In genomic region chr7:76437873-76438272, GRCh38 we compare ENCODE assay signal across 8 cellular contexts. TPM values are rescaled to one million over a fixed set of nuclear protein-coding genes. Genes with fewer than 3 reads are reported as not detected.
DNase-seq lines count a peak whose midpoint lies in the region; ATAC-seq, FAIRE-seq and TF ChIP-seq lines count a peak whose summit lies in the region.
"Not testable (repeated sequence)": the region's sequence is repeated elsewhere in the genome, so short reads cannot be mapped to it uniquely, and the experiment has no call there.

No MANE protein-coding gene starts in this region.

- H3K9ac ChIP-seq in mammary epithelial cell (ENCODE audit: insufficient read depth, low read length): peak overlapping the region; percentile 40
- H3K9ac ChIP-seq in keratinocyte (ENCODE audit: control insufficient read depth, extremely low read depth, insufficient read depth, low read length): not testable (repeated sequence)

- CTCF ChIA-PET in mammary epithelial cell (lab: Charles Lee; ENCODE audit: low non-redundant PET): not testable (repeated sequence)

- BruUV-seq in mammary epithelial cell (replicated peaks; lab: Mats Ljungman, UMichigan): not testable (repeated sequence)

- H3K27ac ChIP-seq in mammary epithelial cell (ENCODE audit: insufficient read depth, low read depth, low read length) (peak overlapping the region; percentile 91), keratinocyte (ENCODE audit: control insufficient read depth, insufficient read depth, low read length) (peak overlapping the region; percentile 81)

- H3K36me3 ChIP-seq in mammary epithelial cell (ENCODE audit: insufficient read depth, low read length); keratinocyte (ENCODE audit: control insufficient read depth in 2 of 2, extremely low read depth in 1 of 2, insufficient read depth in 2 of 2, low read length in 2 of 2): not testable (repeated sequence)

- FAIRE-seq in keratinocyte (lab: Jason Lieb, UNC): peak; percentile 92

- H3K27me3 ChIP-seq in mammary epithelial cell (ENCODE audit: insufficient read depth, low read length); keratinocyte (ENCODE audit: control insufficient read depth, extremely low read depth, insufficient read depth, low read length): not testable (repeated sequence)

- ATAC-seq in GM19023 (IDR thresholded peaks at IDR 0.05; ENCODE audit: unreplicated experiment) (peak; percentile 59), HG03520 (IDR thresholded peaks at IDR 0.05; ENCODE audit: unreplicated experiment) (peak; percentile 62)

- WGBS in mammary epithelial cell (ENCODE audit: low coverage, missing lambda C conversion rate): 0% methylated on average over 1 of the region's 2 CpGs

- intact Hi-C loops in mammary epithelial cell (cut with micrococcal nuclease): not testable (repeated sequence)

- H3K4me2 ChIP-seq in mammary epithelial cell (ENCODE audit: insufficient read depth, low read depth, low read length); keratinocyte (ENCODE audit: control insufficient read depth, extremely low read depth, insufficient read depth, low read depth, low read length): not testable (repeated sequence)

- not testable (repeated sequence) for H3K4me3 ChIP-seq in mammary epithelial cell (replicated peaks in 1 of 3; ENCODE audit: insufficient read depth in 1 of 3, low read depth in 2 of 3, low read length in 3 of 3); keratinocyte (ENCODE audit: control insufficient read depth in 2 of 3, extremely low read depth in 1 of 3, insufficient read depth in 2 of 3, low read depth in 1 of 3, low read length in 3 of 3)

- not testable (repeated sequence) for H4K20me1 ChIP-seq in mammary epithelial cell (ENCODE audit: insufficient read depth, low read length); keratinocyte (ENCODE audit: control insufficient read depth, extremely low read depth, insufficient read depth, low read length)

- H3K9me1 ChIP-seq in keratinocyte (ENCODE audit: control insufficient read depth, extremely low read depth, insufficient read depth, low read length): not testable (repeated sequence)

- H3K9me3 ChIP-seq in mammary epithelial cell (replicated peaks; ENCODE audit: insufficient read depth, low read length); keratinocyte (ENCODE audit: control insufficient read depth, low read depth, low read length): not testable (repeated sequence)

- DNase-seq in AML-193 (lab: John Stamatoyannopoulos, UW) (peak; percentile 61 to 79), NCI-H510A (lab: John Stamatoyannopoulos, UW) (peak; percentile 9), mammary epithelial cell (peak; percentile 89), smooth muscle cell of the brain vasculature (ENCODE audit: low read depth, low spot score) (peak; percentile 67)
- DNase-seq in activated CD4-positive, CD25-positive, alpha-beta regulatory T cell (lab: John Stamatoyannopoulos, UW): peak; percentile 5 to 25 (median 13)
- not testable (repeated sequence) for DNase-seq in keratinocyte (ENCODE audit: low read depth, low spot score)

- H3K79me2 ChIP-seq in mammary epithelial cell (ENCODE audit: insufficient read depth, low read length); keratinocyte (ENCODE audit: control insufficient read depth, insufficient read depth, low read length): not testable (repeated sequence)

- dilution Hi-C loops in mammary epithelial cell (cut with HindIII; ENCODE audit: low sequenced_read_pairs); keratinocyte (cut with MboI; ENCODE audit: extremely low pct_ligation_motif_present, low sequenced_read_pairs): not testable (repeated sequence)

- not testable (repeated sequence) for H2AFZ ChIP-seq in mammary epithelial cell (ENCODE audit: low read depth, low read length); keratinocyte (ENCODE audit: control insufficient read depth, low read length)

- not testable (repeated sequence) for H3K4me1 ChIP-seq in mammary epithelial cell (ENCODE audit: insufficient read depth, low read length); keratinocyte (ENCODE audit: control insufficient read depth, extremely low read depth, insufficient read depth, low read length)

- TF ChIP-seq CTCF in mammary epithelial cell (conservative IDR thresholded peaks at IDR 0.05 in 1 of 2, IDR thresholded peaks at IDR 0.05 in 1 of 2; ENCODE audit: extremely low read depth in 1 of 2, insufficient read depth in 1 of 2, low read depth in 1 of 2, low read length in 2 of 2): peak; percentile 27 to 60
- TF ChIP-seq CTCF in keratinocyte (optimal IDR thresholded peaks at IDR 0.05 in 1 of 3, IDR thresholded peaks at IDR 0.05 in 1 of 3, conservative IDR thresholded peaks at IDR 0.05 in 1 of 3; ENCODE audit: extremely low read depth in 1 of 3, insufficient read depth in 2 of 3, low read length in 3 of 3): peak in 2 of 3 experiments; percentile 55 to 56

- in situ Hi-C loops in mammary epithelial cell (cut with MboI; ENCODE audit: low sequenced_read_pairs in 2 of 2): not testable (repeated sequence)

RNA-seq across cellular contexts. Expression of gene ZP3, which starts 13.1 kb away (rescaled TPM):
- total RNA-seq in mammary epithelial cell: 10 to 100 TPM; 10.2 to 13.1 TPM
- polyA plus RNA-seq in mammary epithelial cell (3.1 TPM), keratinocyte (6.9 to 13.6 TPM (median 7.7 TPM) in 3 replicates)
- polyA minus RNA-seq in mammary epithelial cell (41.8 TPM), keratinocyte (22.5 to 25.0 TPM (median 24.6 TPM) in 3 replicates)
- 6.0 TPM for polyA plus RNA-seq in keratinocyte (2011; ENCODE audit: low read depth)
- 12.2 and 16.7 TPM in 2 replicates for polyA plus RNA-seq in keratinocyte (2011; cell fraction: cytosol; rRNA removed)
- polyA plus RNA-seq in keratinocyte (2011; cell fraction: nucleus; rRNA removed): 7.9 and 10.3 TPM in 2 replicates
- polyA plus RNA-seq in keratinocyte (2012; ENCODE audit: low replicate concordance): 13.7 and 24.8 TPM in 2 replicates
- 14.0 TPM for polyA minus RNA-seq in keratinocyte (2011; cell fraction: cytosol; rRNA and poly(A)+ RNA removed)
- polyA minus RNA-seq in keratinocyte (2011; cell fraction: nucleus; rRNA and poly(A)+ RNA removed): 4.6 and 5.6 TPM in 2 replicates

RNA-seq across cellular contexts. Expression of gene DTX2, which starts 23.6 kb away (rescaled TPM):
- 10 to 100 TPM; 17.7 to 63.4 TPM for total RNA-seq in mammary epithelial cell
- polyA plus RNA-seq in mammary epithelial cell (12.3 TPM), keratinocyte (15.1 to 25.6 TPM (median 22.4 TPM) in 3 replicates)
- polyA minus RNA-seq in mammary epithelial cell (38.8 TPM), keratinocyte (25.7 to 126 TPM (median 28.5 TPM) in 3 replicates)
- polyA plus RNA-seq in keratinocyte (2011; ENCODE audit: low read depth): 18.1 TPM
- polyA plus RNA-seq in keratinocyte (2011; cell fraction: cytosol; rRNA removed): 17.9 and 29.8 TPM in 2 replicates
- polyA plus RNA-seq in keratinocyte (2011; cell fraction: nucleus; rRNA removed): 63.6 and 98.0 TPM in 2 replicates
- 28.4 and 35.3 TPM in 2 replicates for polyA plus RNA-seq in keratinocyte (2012; ENCODE audit: low replicate concordance)
- 62.7 TPM for polyA minus RNA-seq in keratinocyte (2011; cell fraction: cytosol; rRNA and poly(A)+ RNA removed)
- 48.5 and 64.7 TPM in 2 replicates for polyA minus RNA-seq in keratinocyte (2011; cell fraction: nucleus; rRNA and poly(A)+ RNA removed)

RNA-seq across cellular contexts. Expression of gene SSC4D, which starts 28.4 kb away (rescaled TPM):
- total RNA-seq in mammary epithelial cell: 1 to 10 TPM in 1 of 2 donors, under 1 TPM in 1; 0.42 to 1.3 TPM
- polyA plus RNA-seq in mammary epithelial cell (0.93 TPM), keratinocyte (0.98 to 1.6 TPM (median 1.1 TPM) in 3 replicates)
- polyA minus RNA-seq in mammary epithelial cell (not detected), keratinocyte (0.13 to 0.73 TPM (median 0.48 TPM) in 3 replicates)
- not detected for polyA plus RNA-seq in keratinocyte (2011; ENCODE audit: low read depth)
- polyA plus RNA-seq in keratinocyte (2011; cell fraction: cytosol; rRNA removed): 0.83 and 1.2 TPM in 2 replicates
- 1.6 and 2.0 TPM in 2 replicates for polyA plus RNA-seq in keratinocyte (2011; cell fraction: nucleus; rRNA removed)
- polyA plus RNA-seq in keratinocyte (2012; ENCODE audit: low replicate concordance): 0.76 and 0.88 TPM in 2 replicates
- not detected for polyA minus RNA-seq in keratinocyte (2011; cell fraction: cytosol; rRNA and poly(A)+ RNA removed)
- 0.39 and 0.53 TPM in 2 replicates for polyA minus RNA-seq in keratinocyte (2011; cell fraction: nucleus; rRNA and poly(A)+ RNA removed)
